Comparison of ENCODE assay signal across 16 cellular contexts in genomic region chr7:16063241-16063640, GRCh38.
DNase-seq lines count a peak whose midpoint lies in the region; TF ChIP-seq lines count a peak whose summit lies in the region.
"Had no signal": no experiment of that assay in that cellular context is flagged by ENCODE, and none has a peak within 500 bp of the region (broad histone marks: within the 10 kb centered on the region; RNA-seq: fewer than 3 reads in every experiment).

No MANE protein-coding gene starts in this region.

- H3K23ac ChIP-seq in mesenchymal stem cell (ENCODE audit: low read length in 2 of 2) = no peak overlapping the region

- H2AFZ ChIP-seq in mesenchymal stem cell (ENCODE audit: low read depth, low read length) = no peak overlapping the region

- H3K14ac ChIP-seq in mesenchymal stem cell (ENCODE audit: low read length in 2 of 2) = no peak overlapping the region

- no peak overlapping the region for H2BK120ac ChIP-seq in mesenchymal stem cell (ENCODE audit: low read depth, low read length)

- H3K79me1 ChIP-seq in mesenchymal stem cell (replicated peaks; ENCODE audit: low read length, poor library complexity, severe bottlenecking) = no peaks in the 10 kb centered on the region

- H3K27me3 Mint-ChIP-seq in brain = peaks cover 8% of the 10 kb centered on the region
- H3K27me3 Mint-ChIP-seq: activated CD4-positive, alpha-beta T cell treated with anti-CD3 and anti-CD28 coated beads, Interleukin-2, amount 10 ng/mL, durations not matched to agents 7 days and 5 days had no signal

- no peak overlapping the region for H3K4ac ChIP-seq in mesenchymal stem cell (ENCODE audit: low read depth in 1 of 2, low read length in 2 of 2)

- H3K4me1 Mint-ChIP-seq in brain = peaks cover 55% of the 10 kb centered on the region
- H3K4me1 Mint-ChIP-seq: activated CD4-positive, alpha-beta T cell treated with anti-CD3 and anti-CD28 coated beads, Interleukin-2, amount 10 ng/mL, durations not matched to agents 7 days and 5 days; naive thymus-derived CD4-positive, alpha-beta T cell had no signal

- WGBS in mesenchymal stem cell = 89% methylated on average over 3 of the region's 3 CpGs

- H2BK5ac ChIP-seq in mesenchymal stem cell (ENCODE audit: low read depth, low read length, poor library complexity, severe bottlenecking) = no peak overlapping the region

- H4K91ac ChIP-seq in mesenchymal stem cell (ENCODE audit: low read length) = no peak overlapping the region

- peaks cover 0 to 3% (median 0%) of the 10 kb centered on the region in 5 experiments for H3K9me3 Mint-ChIP-seq in brain
- H3K9me3 Mint-ChIP-seq: activated CD4-positive, alpha-beta T cell treated with anti-CD3 and anti-CD28 coated beads, Interleukin-2, amount 10 ng/mL, durations not matched to agents 7 days and 5 days; GM23338; naive thymus-derived CD4-positive, alpha-beta T cell had no signal

- no peak overlapping the region for H3K27ac ChIP-seq in mesenchymal stem cell (ENCODE audit: low read length, poor library complexity, severe bottlenecking)
- H3K27ac ChIP-seq: SJSA1 had no signal

- no peaks in the 10 kb centered on the region for H3K36me3 Mint-ChIP-seq in brain
- H3K36me3 Mint-ChIP-seq: activated naive CD8-positive, alpha-beta T cell; naive thymus-derived CD4-positive, alpha-beta T cell had no signal

- H3K9me3 ChIP-seq in mesenchymal stem cell (ENCODE audit: control insufficient read depth, low read length) = no peaks in the 10 kb centered on the region
- H3K9me3 ChIP-seq: Caco-2, SJSA1 had no signal

- no peak overlapping the region for H2BK15ac ChIP-seq in mesenchymal stem cell (ENCODE audit: low read depth, poor library complexity, severe bottlenecking)

- H3K18ac ChIP-seq in mesenchymal stem cell (ENCODE audit: low read depth in 1 of 2, low read length in 2 of 2) = no peak overlapping the region

- no peak overlapping the region for H3K4me3 Mint-ChIP-seq in brain
- H3K4me3 Mint-ChIP-seq: activated CD4-positive, alpha-beta T cell treated with anti-CD3 and anti-CD28 coated beads, Interleukin-2, amount 10 ng/mL, durations not matched to agents 7 days and 5 days; activated naive CD8-positive, alpha-beta T cell; GM23338; naive thymus-derived CD4-positive, alpha-beta T cell had no signal

- DNase-seq in AG10803 (ENCODE audit: low read depth) (no peak), HFF-Myc (ENCODE audit: extremely low read depth, low read depth) (peak; percentile 38), mesenchymal stem cell (no peak), globus pallidus (ENCODE audit: low spot score) (no peak), NCI-H82 (lab: John Stamatoyannopoulos, UW) (no peak), NCI-H1092 (lab: John Stamatoyannopoulos, UW) (no peak), DMS53 (lab: John Stamatoyannopoulos, UW) (no peak)
- DNase-seq: activated CD4-positive, alpha-beta T cell treated with anti-CD3 and anti-CD28 coated beads, Interleukin-2, amount 10 ng/mL, durations not matched to agents 7 days and 5 days; Caco-2; GDM1; naive thymus-derived CD4-positive, alpha-beta T cell; NCI-H1105 treated with DMSO at 0.1 percent for 48 hours had no signal

- H3K4me1 ChIP-seq in mesenchymal stem cell (ENCODE audit: control insufficient read depth, insufficient read depth, low read depth, low read length) = peaks cover 2% of the 10 kb centered on the region
- H3K4me1 ChIP-seq: Caco-2, SJSA1 had no signal

- H2AK5ac ChIP-seq in mesenchymal stem cell (ENCODE audit: low read length, severe bottlenecking) = no peak overlapping the region

- H3K4me2 ChIP-seq in mesenchymal stem cell (ENCODE audit: low read length, poor library complexity, severe bottlenecking) = no peak overlapping the region
- H3K4me2 ChIP-seq: GM23338 had no signal

- H4K8ac ChIP-seq in mesenchymal stem cell (ENCODE audit: low read length) = no peak overlapping the region

- no peaks in the 10 kb centered on the region for H3K36me3 ChIP-seq in mesenchymal stem cell (ENCODE audit: control insufficient read depth in 1 of 2, insufficient read depth in 2 of 2, low read depth in 1 of 2, low read length in 2 of 2)
- H3K36me3 ChIP-seq: SJSA1 had no signal

- peak overlapping the region; percentile 62 for H3K9ac ChIP-seq in mesenchymal stem cell (ENCODE audit: low read length)

- TF ChIP-seq CTCF in AG10803 (conservative IDR thresholded peaks at IDR 0.05; ENCODE audit: low read length) = no peak
- TF ChIP-seq CTCF in HFF-Myc (IDR thresholded peaks at IDR 0.05; ENCODE audit: low read depth, low read length, missing control alignments) = no peak
- no peak for TF ChIP-seq CTCF in brain (conservative IDR thresholded peaks at IDR 0.05)

- H2BK12ac ChIP-seq in mesenchymal stem cell (ENCODE audit: low read length in 2 of 2) = no peak overlapping the region

- H3K27ac Mint-ChIP-seq in brain = peak overlapping the region in 3 of 5 experiments; percentile 15 to 46 (median 16)
- H3K27ac Mint-ChIP-seq: activated CD4-positive, alpha-beta T cell treated with anti-CD3 and anti-CD28 coated beads, Interleukin-2, amount 10 ng/mL, durations not matched to agents 7 days and 5 days; activated naive CD8-positive, alpha-beta T cell; GM23338; naive thymus-derived CD4-positive, alpha-beta T cell had no signal

- H3K27me3 ChIP-seq in mesenchymal stem cell (ENCODE audit: control insufficient read depth in 1 of 2, insufficient read depth in 1 of 2, low read length in 2 of 2) = no peaks in the 10 kb centered on the region

- H3K4me3 ChIP-seq in AG10803 (ENCODE audit: low read length) (peak overlapping the region; percentile 10; the same call in 1 of the 2 replicates), HFF-Myc (replicated peaks; ENCODE audit: low read depth, low read length) (peak overlapping the region; percentile 8), mesenchymal stem cell (ENCODE audit: insufficient read depth in 1 of 2, low read depth in 1 of 2, low read length in 2 of 2) (no peak overlapping the region)
- H3K4me3 ChIP-seq: GM23338, SJSA1 had no signal

Comparison
In these comparisons a context has a peak if more than half of its experiments do, and no peak if none do; other contexts are left out.
1. H3K4me3 ChIP-seq: peak in AG10803 (single experiment) and HFF-Myc (single experiment); none in mesenchymal stem cell (0 of 2).